Comparison of ENCODE assay signal across 1 cellular context in genomic region chr5:1666221-1666620, GRCh38.
TF ChIP-seq lines count a peak whose summit lies in the region.

No MANE protein-coding gene starts in this region.

TF ChIP-seq in HCT116, 20 proteins besides CTCF, POLR2A, EP300 and RAD21 (continued from another document):
- TF ChIP-seq, protein P1, sequence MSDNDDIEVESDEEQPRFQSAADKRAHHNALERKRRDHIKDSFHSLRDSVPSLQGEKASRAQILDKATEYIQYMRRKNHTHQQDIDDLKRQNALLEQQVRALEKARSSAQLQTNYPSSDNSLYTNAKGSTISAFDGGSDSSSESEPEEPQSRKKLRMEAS (IDR thresholded peaks at IDR 0.05): no peak
- no peak for TF ChIP-seq FOSL1 (IDR thresholded peaks at IDR 0.05; ENCODE audit: low read depth)
- no peak for TF ChIP-seq SRF (IDR thresholded peaks at IDR 0.05; ENCODE audit: low read depth)
- TF ChIP-seq EZH2phosphoT487 (IDR thresholded peaks at IDR 0.05; ENCODE audit: borderline replicate concordance): no peak
